8 cellular contexts compared by ENCODE assay signal in genomic region chr7:75866497-75867389, GRCh38. TPM values are rescaled to one million over a fixed set of nuclear protein-coding genes. Genes with fewer than 3 reads are reported as not detected.
A peak's percentile ranks its signal among the peaks of the same experiment; 100 is the strongest.
DNase-seq lines count a peak whose midpoint lies in the region; ATAC-seq and TF ChIP-seq lines count a peak whose summit lies in the region.

No MANE protein-coding gene starts in this region.

- TF ChIP-seq EP300 in esophagus muscularis mucosa (IDR thresholded peaks at IDR 0.05): no peak

- H3K36me3 Mint-ChIP-seq in Caco-2 (ENCODE audit: insufficient read depth, unreplicated experiment) (no peaks in the 10 kb centered on the region), naive B cell (no peaks in the 10 kb centered on the region)

- no peak overlapping the region for H3K27ac ChIP-seq in esophagus muscularis mucosa (replicated peaks in 1 of 4)

- H3K9me3 Mint-ChIP-seq in Caco-2 (ENCODE audit: unreplicated experiment): no peaks in the 10 kb centered on the region
- H3K9me3 Mint-ChIP-seq in naive B cell: peaks cover 0 to 2% (median 0%) of the 10 kb centered on the region in 7 donors

- DNase-seq in Caco-2 (peak; percentile 71 to 76), NCI-H82 treated with DMSO at 0.1 percent for 48 hours (lab: John Stamatoyannopoulos, UW; ENCODE audit: unreplicated experiment) (peak; percentile 44), esophagus muscularis mucosa (ENCODE audit: extremely low spot score) (no peak), naive B cell (peak; percentile 21), ureter (ENCODE audit: low spot score) (peak; percentile 67)
- peak; percentile 46 for DNase-seq in activated CD8-positive, alpha-beta memory T cell treated with anti-CD3 and anti-CD28 coated beads, Interleukin-2, amount 50 U/mL, for 4 hours

- CTCF ChIA-PET in Caco-2 (lab: Charles Lee): interaction anchor here (0.5 to 4.5 kb wide), 12 partner anchors 27 to 264 kb away, joined by 3 to 60 read pairs (median 4); no protein-coding TSS in a partner anchor

- POLR2A ChIA-PET in Caco-2 (lab: Charles Lee): interaction anchor here (0.6 kb wide), 1 partner anchor 24 kb away, joined by 3 read pairs; no protein-coding TSS in a partner anchor

- H3K27me3 Mint-ChIP-seq in Caco-2 (ENCODE audit: insufficient read depth, unreplicated experiment) (peaks cover 2% of the 10 kb centered on the region), naive B cell (peaks cover 7 to 37% (median 27%) of the 10 kb centered on the region in 3 donors)

- H3K9me3 ChIP-seq in Caco-2: no peaks in the 10 kb centered on the region
- H3K9me3 ChIP-seq in esophagus muscularis mucosa: no peaks in the 10 kb centered on the region

- H3K4me1 Mint-ChIP-seq in Caco-2 (ENCODE audit: low read depth, unreplicated experiment): peaks cover 11% of the 10 kb centered on the region
- peaks cover 0 to 4% (median 0%) of the 10 kb centered on the region in 3 donors for H3K4me1 Mint-ChIP-seq in naive B cell

- H3K27me3 ChIP-seq in Caco-2 (replicated peaks; ENCODE audit: control insufficient read depth, insufficient read depth, low read length): no peaks in the 10 kb centered on the region
- peaks cover 0 to 9% (median 0%) of the 10 kb centered on the region in 4 donors for H3K27me3 ChIP-seq in esophagus muscularis mucosa

- H3K27ac Mint-ChIP-seq in Caco-2 (ENCODE audit: unreplicated experiment): no peak overlapping the region
- no peak overlapping the region for H3K27ac Mint-ChIP-seq in naive B cell

- no peaks in the 10 kb centered on the region for H3K36me3 ChIP-seq in Caco-2 (ENCODE audit: control insufficient read depth, insufficient read depth, low read length)
- no peaks in the 10 kb centered on the region for H3K36me3 ChIP-seq in esophagus muscularis mucosa

- ATAC-seq in HG02642 (IDR thresholded peaks at IDR 0.05; ENCODE audit: poor library complexity, unreplicated experiment) (peak; percentile 57), naive B cell (ENCODE audit: low read depth in 2 of 2) (peak; percentile 48 to 56), GM18519 (IDR thresholded peaks at IDR 0.05; ENCODE audit: low FRiP score, unreplicated experiment) (no peak)

- no TSS peak for BruUV-seq in Caco-2 (replicated peaks; lab: Mats Ljungman, UMichigan)

- no peak overlapping the region for H3K4me3 ChIP-seq in Caco-2 (ENCODE audit: low read depth, low read length)
- H3K4me3 ChIP-seq in esophagus muscularis mucosa: no peak overlapping the region

- no peak overlapping the region for H3K4me3 Mint-ChIP-seq in Caco-2 (ENCODE audit: unreplicated experiment)
- H3K4me3 Mint-ChIP-seq in naive B cell: no peak overlapping the region

- 40% methylated on average over 16 of the region's 19 CpGs for WGBS in esophagus muscularis mucosa

- no peak for TF ChIP-seq POLR2A in esophagus muscularis mucosa (IDR thresholded peaks at IDR 0.05; ENCODE audit: low read depth)

- intact Hi-C loops in Caco-2 (cut with micrococcal nuclease; ENCODE audit: unreplicated experiment) (loop anchor here (1.0 kb wide), 1 partner anchor 154 kb away; no protein-coding TSS in a partner anchor), esophagus muscularis mucosa (cut with DNase I) (loop anchor here (2.0 kb wide), 1 partner anchor 154 kb away; no protein-coding TSS in a partner anchor)

- H3K4me1 ChIP-seq in Caco-2: peaks cover 9% of the 10 kb centered on the region
- peaks cover 6 to 10% (median 9%) of the 10 kb centered on the region in 4 donors for H3K4me1 ChIP-seq in esophagus muscularis mucosa

- TF ChIP-seq CTCF in Caco-2 (IDR thresholded peaks at IDR 0.05; ENCODE audit: insufficient read depth in 1 of 2, low read depth in 1 of 2, low read length in 1 of 2, severe bottlenecking in 1 of 2, unreplicated experiment in 1 of 2): peak; percentile 87 to 97
- peak; percentile 83 to 93 (median 90) for TF ChIP-seq CTCF in esophagus muscularis mucosa (IDR thresholded peaks at IDR 0.05)

RNA-seq across cellular contexts. Expression of gene RHBDD2, which starts 12.1 kb away (rescaled TPM):
- total RNA-seq in Caco-2 (2022) (50.1 and 55.6 TPM in 2 replicates), esophagus muscularis mucosa (10 to 100 TPM; 19.1 to 40.2 (median 32.6) TPM), ureter (82.7 TPM)
- polyA plus RNA-seq in naive B cell (ENCODE audit: low read depth in 6 of 6): 10 to 100 TPM; 55.0 to 89.0 (median 66.9) TPM

RNA-seq across cellular contexts. Expression of gene POR, which starts 48.2 kb away (rescaled TPM):
- total RNA-seq in Caco-2 (2022) (162 and 171 TPM in 2 replicates), esophagus muscularis mucosa (10 to 100 TPM; 37.8 to 71.4 (median 63.6) TPM), ureter (158 TPM)
- polyA plus RNA-seq in naive B cell (ENCODE audit: low read depth in 6 of 6): 10 to 100 TPM in 5 of 6 donors, 1 to 10 TPM in 1; 7.6 to 50.0 (median 35.4) TPM

RNA-seq across cellular contexts. Expression of gene CCL24, which starts 53.1 kb away (rescaled TPM):
- total RNA-seq in Caco-2 (2022): not detected in 2 replicates
- under 1 TPM in 1 of 4 donors, not detected in 3; 0.99 TPM for total RNA-seq in esophagus muscularis mucosa
- polyA plus RNA-seq in naive B cell (ENCODE audit: low read depth in 6 of 6): not detected
- total RNA-seq in ureter: not detected
